In genomic region chr6:129638055-129639019, GRCh38 we compare ENCODE assay signal across 13 cellular contexts.
A peak's percentile ranks its signal among the peaks of the same experiment; 100 is the strongest.
DNase-seq lines count a peak whose midpoint lies in the region; ATAC-seq and TF ChIP-seq lines count a peak whose summit lies in the region.
"Had no signal": no experiment of that assay in that cellular context is flagged by ENCODE, and none has a peak within 500 bp of the region (broad histone marks: within the 10 kb centered on the region; RNA-seq: fewer than 3 reads in every experiment).

No MANE protein-coding gene starts in this region.

- peaks cover 84% of the 10 kb centered on the region for H3K36me3 Mint-ChIP-seq in dendritic cell treated with granulocyte-macrophage colony-stimulating factor and Interleukin-4, amounts not matched to agents 40 ng/mL and 50 ng/mL, for 4 days (ENCODE audit: low read depth)
- peaks cover 12% of the 10 kb centered on the region for H3K36me3 Mint-ChIP-seq in mesothelial cell of epicardium
- peaks cover 10% of the 10 kb centered on the region for H3K36me3 Mint-ChIP-seq in CD8-positive, alpha-beta T cell
- H3K36me3 Mint-ChIP-seq in activated CD8-positive, alpha-beta memory T cell treated with anti-CD3 and anti-CD28 coated beads, Interleukin-2, amount 10 ng/mL, durations not matched to agents 7 days and 5 days, result peaks cover 34% of the 10 kb centered on the region

- TF ChIP-seq CTCF in A673 (conservative IDR thresholded peaks at IDR 0.05; ENCODE audit: low read depth, low read length), result no peak
- no peak for TF ChIP-seq CTCF in mesothelial cell of epicardium (IDR thresholded peaks at IDR 0.05; ENCODE audit: unreplicated experiment)
- TF ChIP-seq CTCF in CD8-positive, alpha-beta T cell (IDR thresholded peaks at IDR 0.05), result no peak

- H3K27me3 ChIP-seq in A673 (replicated peaks; ENCODE audit: insufficient read depth, low read depth, low read length, poor library complexity), result no peaks in the 10 kb centered on the region
- no peaks in the 10 kb centered on the region for H3K27me3 ChIP-seq in CD8-positive, alpha-beta T cell (ENCODE audit: insufficient read depth, low read length)

- peaks cover 49% of the 10 kb centered on the region for H3K4me1 Mint-ChIP-seq in dendritic cell treated with granulocyte-macrophage colony-stimulating factor and Interleukin-4, amounts not matched to agents 40 ng/mL and 50 ng/mL, for 4 days (ENCODE audit: low read depth)
- peaks cover 41% of the 10 kb centered on the region for H3K4me1 Mint-ChIP-seq in mesothelial cell of epicardium
- H3K4me1 Mint-ChIP-seq in CD8-positive, alpha-beta T cell (ENCODE audit: low read depth), result no peaks in the 10 kb centered on the region
- H3K4me1 Mint-ChIP-seq in activated CD8-positive, alpha-beta memory T cell treated with anti-CD3 and anti-CD28 coated beads, Interleukin-2, amount 10 ng/mL, durations not matched to agents 7 days and 5 days, result no peaks in the 10 kb centered on the region

- ATAC-seq in CD8-positive, alpha-beta T cell, result no peak
- no peak for ATAC-seq in activated CD8-positive, alpha-beta memory T cell treated with anti-CD3 and anti-CD28 coated beads, Interleukin-2, amount 10 ng/mL, durations not matched to agents 7 days and 5 days
- ATAC-seq in HG03196 (IDR thresholded peaks at IDR 0.05; ENCODE audit: unreplicated experiment), result no peak

- peak; percentile 58 for DNase-seq in A673 (ENCODE audit: low spot score)
- DNase-seq in NCI-H748 treated with DMSO at 0.1 percent for 48 hours (lab: John Stamatoyannopoulos, UW), result peak; percentile 30
- DNase-seq in mesothelial cell of epicardium (ENCODE audit: low spot score in 2 of 2, unreplicated experiment in 2 of 2), result no peak
- no peak for DNase-seq in AG20443 (ENCODE audit: low spot score)
- DNase-seq in CD8-positive, alpha-beta T cell, result no peak
- DNase-seq in activated CD8-positive, alpha-beta memory T cell treated with anti-CD3 and anti-CD28 coated beads, Interleukin-2, amount 10 ng/mL, durations not matched to agents 7 days and 5 days, result no peak
- DNase-seq: activated CD8-positive, alpha-beta memory T cell treated with anti-CD3 and anti-CD28 coated beads, Interleukin-2, amount 50 U/mL, for 48 hours; cerebellar nuclear complex; GF-D8; MM.1S; NCI-H82 had no signal

- CTCF ChIA-PET in A673 (lab: Charles Lee), result no interaction called here
- CTCF ChIA-PET in CD8-positive, alpha-beta T cell (lab: Charles Lee), result interaction anchor here (0.8 kb wide), 1 partner anchor 89 kb away, joined by 3 read pairs; no protein-coding TSS in a partner anchor
- CTCF ChIA-PET in activated CD8-positive, alpha-beta memory T cell treated with anti-CD3 and anti-CD28 coated beads, Interleukin-2, amount 10 ng/mL, durations not matched to agents 7 days and 5 days (lab: Charles Lee), result interaction anchor here (1.5 to 2.3 kb wide), 2 partner anchors 8 to 40 kb away, joined by 5 read pairs; no protein-coding TSS in a partner anchor

- intact Hi-C loops in A673 (cut with micrococcal nuclease; ENCODE audit: unreplicated experiment), result no loop called here
- intact Hi-C loops in dendritic cell treated with granulocyte-macrophage colony-stimulating factor and Interleukin-4, amounts not matched to agents 40 ng/mL and 50 ng/mL, for 4 days (cut with micrococcal nuclease), result no loop called here
- intact Hi-C loops in CD8-positive, alpha-beta T cell (cut with DNase I, micrococcal nuclease), result no loop called here

- POLR2A ChIA-PET in A673 (lab: Charles Lee; ENCODE audit: low non-redundant PET), result no interaction called here
- POLR2A ChIA-PET in CD8-positive, alpha-beta T cell (lab: Charles Lee), result no interaction called here

- H3K9me3 ChIP-seq in A673 (ENCODE audit: low read depth, low read length, poor library complexity, severe bottlenecking), result no peaks in the 10 kb centered on the region
- H3K9me3 ChIP-seq in CD8-positive, alpha-beta T cell (ENCODE audit: low read length), result no peaks in the 10 kb centered on the region

- no peaks in the 10 kb centered on the region for H3K27me3 Mint-ChIP-seq in dendritic cell treated with granulocyte-macrophage colony-stimulating factor and Interleukin-4, amounts not matched to agents 40 ng/mL and 50 ng/mL, for 4 days
- H3K27me3 Mint-ChIP-seq in mesothelial cell of epicardium (ENCODE audit: low read depth), result no peaks in the 10 kb centered on the region
- no peaks in the 10 kb centered on the region for H3K27me3 Mint-ChIP-seq in CD8-positive, alpha-beta T cell (ENCODE audit: low read depth)
- no peaks in the 10 kb centered on the region for H3K27me3 Mint-ChIP-seq in activated CD8-positive, alpha-beta memory T cell treated with anti-CD3 and anti-CD28 coated beads, Interleukin-2, amount 10 ng/mL, durations not matched to agents 7 days and 5 days

- H3K4me3 ChIP-seq in A673 (ENCODE audit: low read depth, low read length, poor library complexity, severe bottlenecking), result no peak overlapping the region
- no peak overlapping the region for H3K4me3 ChIP-seq in CD8-positive, alpha-beta T cell (ENCODE audit: low read depth, low read length)

- peak overlapping the region; percentile 62 for H3K27ac Mint-ChIP-seq in dendritic cell treated with granulocyte-macrophage colony-stimulating factor and Interleukin-4, amounts not matched to agents 40 ng/mL and 50 ng/mL, for 4 days
- peak overlapping the region; percentile 78 for H3K27ac Mint-ChIP-seq in mesothelial cell of epicardium
- no peak overlapping the region for H3K27ac Mint-ChIP-seq in CD8-positive, alpha-beta T cell
- H3K27ac Mint-ChIP-seq in activated CD8-positive, alpha-beta memory T cell treated with anti-CD3 and anti-CD28 coated beads, Interleukin-2, amount 10 ng/mL, durations not matched to agents 7 days and 5 days, result no peak overlapping the region

- H3K36me3 ChIP-seq in A673 (ENCODE audit: insufficient read depth, low read length, poor library complexity, severe bottlenecking), result no peaks in the 10 kb centered on the region
- no peaks in the 10 kb centered on the region for H3K36me3 ChIP-seq in CD8-positive, alpha-beta T cell (ENCODE audit: insufficient read depth, low read length)

- H3K4me1 ChIP-seq in A673 (ENCODE audit: insufficient read depth, low read length, poor library complexity, severe bottlenecking), result peaks cover 21% of the 10 kb centered on the region
- H3K4me1 ChIP-seq in CD8-positive, alpha-beta T cell (ENCODE audit: insufficient read depth, low read length), result no peaks in the 10 kb centered on the region

- H3K27ac ChIP-seq in A673 (ENCODE audit: low read depth, low read length, poor library complexity, severe bottlenecking), result peak overlapping the region; percentile 37
- no peak overlapping the region for H3K27ac ChIP-seq in CD8-positive, alpha-beta T cell (ENCODE audit: low read depth, low read length)

- BruUV-seq in A673 (replicated peaks; lab: Mats Ljungman, UMichigan), result no TSS peak

- H3K4me3 Mint-ChIP-seq in dendritic cell treated with granulocyte-macrophage colony-stimulating factor and Interleukin-4, amounts not matched to agents 40 ng/mL and 50 ng/mL, for 4 days, result no peak overlapping the region
- no peak overlapping the region for H3K4me3 Mint-ChIP-seq in mesothelial cell of epicardium
- H3K4me3 Mint-ChIP-seq in CD8-positive, alpha-beta T cell, result no peak overlapping the region
- H3K4me3 Mint-ChIP-seq in activated CD8-positive, alpha-beta memory T cell treated with anti-CD3 and anti-CD28 coated beads, Interleukin-2, amount 10 ng/mL, durations not matched to agents 7 days and 5 days, result no peak overlapping the region

- no peaks in the 10 kb centered on the region for H3K9me3 Mint-ChIP-seq in dendritic cell treated with granulocyte-macrophage colony-stimulating factor and Interleukin-4, amounts not matched to agents 40 ng/mL and 50 ng/mL, for 4 days
- H3K9me3 Mint-ChIP-seq in mesothelial cell of epicardium, result no peaks in the 10 kb centered on the region
- no peaks in the 10 kb centered on the region for H3K9me3 Mint-ChIP-seq in CD8-positive, alpha-beta T cell
- H3K9me3 Mint-ChIP-seq in activated CD8-positive, alpha-beta memory T cell treated with anti-CD3 and anti-CD28 coated beads, Interleukin-2, amount 10 ng/mL, durations not matched to agents 7 days and 5 days (ENCODE audit: low read depth), result no peaks in the 10 kb centered on the region

Comparison
In these comparisons a context has a peak if more than half of its experiments do, and no peak if none do; other contexts are left out.
1. DNase-seq: peak in A673 (single experiment) and NCI-H748 treated with DMSO at 0.1 percent for 48 hours (single experiment); none in mesothelial cell of epicardium (0 of 2), AG20443 (single experiment), CD8-positive, alpha-beta T cell (0 of 7) and activated CD8-positive, alpha-beta memory T cell treated with anti-CD3 and anti-CD28 coated beads, Interleukin-2, amount 10 ng/mL, durations not matched to agents 7 days and 5 days (single experiment).
2. H3K27ac Mint-ChIP-seq: peak in dendritic cell treated with granulocyte-macrophage colony-stimulating factor and Interleukin-4, amounts not matched to agents 40 ng/mL and 50 ng/mL, for 4 days (single experiment) and mesothelial cell of epicardium (single experiment); none in CD8-positive, alpha-beta T cell (single experiment) and activated CD8-positive, alpha-beta memory T cell treated with anti-CD3 and anti-CD28 coated beads, Interleukin-2, amount 10 ng/mL, durations not matched to agents 7 days and 5 days (single experiment).